ENCODE assay signal across 9 cellular contexts in the genomic region with DNA sequence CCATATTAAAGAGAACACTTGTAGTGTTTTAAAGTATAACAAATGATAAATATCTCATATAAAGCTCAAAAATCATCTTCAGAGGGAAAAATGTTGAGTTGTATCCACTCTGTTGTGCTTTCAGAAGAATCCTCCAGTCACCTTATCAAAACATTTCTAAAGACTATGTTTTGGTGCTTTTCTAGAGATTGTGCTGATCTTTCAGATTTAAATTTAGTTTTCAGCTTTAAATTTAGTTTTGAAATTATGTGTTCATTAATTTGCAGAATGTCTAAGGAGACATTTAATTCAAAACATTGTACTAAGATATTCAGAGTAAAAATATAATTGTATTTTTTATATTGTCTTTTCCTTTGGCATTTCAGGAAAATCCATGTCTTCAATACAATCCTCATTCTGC.
"Had no signal": no experiment of that assay in that cellular context is flagged by ENCODE, and none has a peak within 500 bp of the region (broad histone marks: within the 10 kb centered on the region; RNA-seq: fewer than 3 reads in every experiment).

No MANE protein-coding gene starts in this region.

- H3K9me3 ChIP-seq: HAP-1 had no signal

- H3K4me3 Mint-ChIP-seq: HFFc6 had no signal

- H2AFZ ChIP-seq: GM23248 had no signal

- H3K4me1 ChIP-seq: HAP-1 had no signal

- DNase-seq: GM23248, GOT3, H7, HFFc6, KG1 had no signal

- H3K9ac ChIP-seq: GM23248 had no signal

- H3K4me3 ChIP-seq: GM23248, HAP-1, K562 had no signal

- ATAC-seq: HCT116, K562 had no signal

- H3K27ac ChIP-seq: GM23248 had no signal

- FAIRE-seq: HTR-8/SVneo, K562 had no signal

- H3K27ac Mint-ChIP-seq: HFFc6 had no signal

- H3K36me3 ChIP-seq: HAP-1 had no signal
